ENCODE assay signal across 20 cellular contexts in genomic region chr16:24286713-24287405, GRCh38. TPM values are rescaled to one million over a fixed set of nuclear protein-coding genes. Genes with fewer than 3 reads are reported as not detected.
A peak's percentile ranks its signal among the peaks of the same experiment; 100 is the strongest.
DNase-seq lines count a peak whose midpoint lies in the region; ATAC-seq and TF ChIP-seq lines count a peak whose summit lies in the region.
"Had no signal": no experiment of that assay in that cellular context is flagged by ENCODE, and none has a peak within 500 bp of the region (broad histone marks: within the 10 kb centered on the region; RNA-seq: fewer than 3 reads in every experiment).

No MANE protein-coding gene starts in this region.

- H3K79me1 ChIP-seq in mesendoderm (ENCODE audit: low read length): no peaks in the 10 kb centered on the region

- no peak overlapping the region for H2BK5ac ChIP-seq in mesendoderm (ENCODE audit: low read length)

- no peak overlapping the region for H2BK15ac ChIP-seq in mesendoderm (replicated peaks; ENCODE audit: low read depth)

- CTCF ChIA-PET in MCF 10A (lab: Yijun Ruan, JAX) (interaction anchor here (0.6 to 0.7 kb wide), 2 partner anchors 11 to 260 kb away, joined by 3 read pairs; no protein-coding TSS in a partner anchor), mammary epithelial cell (lab: Charles Lee; ENCODE audit: low non-redundant PET) (no interaction called here)

- no peak overlapping the region for H4K8ac ChIP-seq in mesendoderm (ENCODE audit: low read depth, low read length)

- no peaks in the 10 kb centered on the region for H3K36me3 ChIP-seq in mammary epithelial cell (ENCODE audit: insufficient read depth, low read length)
- no peaks in the 10 kb centered on the region for H3K36me3 ChIP-seq in mesendoderm (ENCODE audit: control insufficient read depth, insufficient read depth, low read length)
- no peaks in the 10 kb centered on the region for H3K36me3 ChIP-seq in lower lobe of right lung

- H3K9me3 ChIP-seq in mammary epithelial cell (replicated peaks; ENCODE audit: insufficient read depth, low read length) (peaks cover 9% of the 10 kb centered on the region), lower lobe of right lung (no peaks in the 10 kb centered on the region)
- H3K9me3 ChIP-seq: Caco-2 had no signal

- TF ChIP-seq CTCF in MCF 10A (IDR thresholded peaks at IDR 0.05; ENCODE audit: unreplicated experiment) (no peak), mammary epithelial cell (conservative IDR thresholded peaks at IDR 0.05 in 1 of 2, IDR thresholded peaks at IDR 0.05 in 1 of 2; ENCODE audit: extremely low read depth in 1 of 2, insufficient read depth in 1 of 2, low read depth in 1 of 2, low read length in 2 of 2) (no peak), lower lobe of right lung (IDR thresholded peaks at IDR 0.05) (no peak)

- no peak overlapping the region for H4K5ac ChIP-seq in mesendoderm (ENCODE audit: low read length)

- no peak overlapping the region for H2AK5ac ChIP-seq in mesendoderm (ENCODE audit: low read length)

- BruUV-seq in MCF 10A (replicated peaks; lab: Mats Ljungman, UMichigan) (no TSS peak), mammary epithelial cell (replicated peaks; lab: Mats Ljungman, UMichigan) (no TSS peak)

- H3K36me3 Mint-ChIP-seq in MCF 10A (ENCODE audit: insufficient read depth, unreplicated experiment): no peaks in the 10 kb centered on the region
- no peaks in the 10 kb centered on the region for H3K36me3 Mint-ChIP-seq in activated T-helper 2 cell treated with anti-CD3 and anti-CD28 coated beads, Interferon-gamma antibody, Interleukin-2, Interleukin-4, amounts not matched to agents 10 μg/mL and 5 μg/mL and 100 μg/mL, durations not matched to agents 14 hours and 24 hours and 36 hours (ENCODE audit: low read depth)

- H2BK120ac ChIP-seq in mesendoderm (ENCODE audit: low read depth, low read length): no peak overlapping the region

- H3K4me2 ChIP-seq in mammary epithelial cell (ENCODE audit: insufficient read depth, low read depth, low read length): no peak overlapping the region
- no peak overlapping the region for H3K4me2 ChIP-seq in mesendoderm (ENCODE audit: low read length)
- H3K4me2 ChIP-seq: A549 had no signal

- H3K27ac ChIP-seq in mammary epithelial cell (ENCODE audit: insufficient read depth, low read depth, low read length): no peak overlapping the region
- no peak overlapping the region for H3K27ac ChIP-seq in mesendoderm (ENCODE audit: low read depth, low read length)
- no peak overlapping the region for H3K27ac ChIP-seq in lower lobe of right lung
- H3K27ac ChIP-seq: 22Rv1, A549, C4-2B had no signal

- no peak overlapping the region for H3K18ac ChIP-seq in mesendoderm (ENCODE audit: low read length)

- no peak overlapping the region for H3K56ac ChIP-seq in mesendoderm (ENCODE audit: low read length)

- no peaks in the 10 kb centered on the region for H3K4me1 ChIP-seq in mammary epithelial cell (ENCODE audit: insufficient read depth, low read length)
- H3K4me1 ChIP-seq in mesendoderm (ENCODE audit: control insufficient read depth, low read depth, low read length): no peaks in the 10 kb centered on the region
- H3K4me1 ChIP-seq in lower lobe of right lung: no peaks in the 10 kb centered on the region
- H3K4me1 ChIP-seq: A549, Caco-2 had no signal

- H2AFZ ChIP-seq in mammary epithelial cell (ENCODE audit: low read depth, low read length): no peak overlapping the region

- peaks cover 5% of the 10 kb centered on the region for H3K9me3 Mint-ChIP-seq in MCF 10A (ENCODE audit: unreplicated experiment)
- H3K9me3 Mint-ChIP-seq in activated T-helper 2 cell treated with anti-CD3 and anti-CD28 coated beads, Interferon-gamma antibody, Interleukin-2, Interleukin-4, amounts not matched to agents 10 μg/mL and 5 μg/mL and 100 μg/mL, durations not matched to agents 14 hours and 24 hours and 36 hours: no peaks in the 10 kb centered on the region
- H3K9me3 Mint-ChIP-seq: CD4-positive, alpha-beta T cell had no signal

- peak; percentile 69 for DNase-seq in MCF 10A (ENCODE audit: unreplicated experiment)
- DNase-seq in mammary epithelial cell: no peak
- DNase-seq in NCI-H69 (lab: John Stamatoyannopoulos, UW): peak; percentile 10
- peak; percentile 1 for DNase-seq in mesendoderm
- DNase-seq in lower lobe of right lung: no peak
- DNase-seq in activated T-helper 2 cell treated with anti-CD3 and anti-CD28 coated beads, Interferon-gamma antibody, Interleukin-2, Interleukin-4, amounts not matched to agents 10 μg/mL and 5 μg/mL and 100 μg/mL, durations not matched to agents 14 hours and 24 hours and 36 hours (ENCODE audit: low spot score): no peak
- DNase-seq in NCI-H2081 treated with DMSO at 0.1 percent for 48 hours (lab: John Stamatoyannopoulos, UW): no peak
- DNase-seq: AML-193; Caco-2; CD4-positive, alpha-beta T cell; DMS79 treated with DMSO at 0.1 percent for 48 hours; EL; GOT3; H7; IMR-90 had no signal

- H3K4me3 ChIP-seq in mammary epithelial cell (replicated peaks in 1 of 3; ENCODE audit: insufficient read depth in 1 of 3, low read depth in 2 of 3, low read length in 3 of 3): no peak overlapping the region
- H3K4me3 ChIP-seq in mesendoderm (ENCODE audit: low read length): no peak overlapping the region
- H3K4me3 ChIP-seq in lower lobe of right lung: no peak overlapping the region
- H3K4me3 ChIP-seq: A549 had no signal

- 42% methylated on average over 9 of the region's 9 CpGs for WGBS in mammary epithelial cell (ENCODE audit: low coverage, missing lambda C conversion rate)
- no CpG with 5 or more reads among the region's 9 CpGs for WGBS in mesendoderm (ENCODE audit: extremely low coverage, insufficient coverage, low lambda C conversion rate)

- dilution Hi-C loops in mammary epithelial cell (cut with HindIII; ENCODE audit: low sequenced_read_pairs): no loop called here

- H3K23ac ChIP-seq in mesendoderm (ENCODE audit: low read length): no peak overlapping the region

- H3K4me3 Mint-ChIP-seq in MCF 10A (ENCODE audit: unreplicated experiment): no peak overlapping the region
- H3K4me3 Mint-ChIP-seq in activated T-helper 2 cell treated with anti-CD3 and anti-CD28 coated beads, Interferon-gamma antibody, Interleukin-2, Interleukin-4, amounts not matched to agents 10 μg/mL and 5 μg/mL and 100 μg/mL, durations not matched to agents 14 hours and 24 hours and 36 hours (ENCODE audit: low read depth): no peak overlapping the region
- H3K4me3 Mint-ChIP-seq: CD4-positive, alpha-beta T cell had no signal

- no peak overlapping the region for H3K27ac Mint-ChIP-seq in MCF 10A (ENCODE audit: low read depth, unreplicated experiment)
- no peak overlapping the region for H3K27ac Mint-ChIP-seq in activated T-helper 2 cell treated with anti-CD3 and anti-CD28 coated beads, Interferon-gamma antibody, Interleukin-2, Interleukin-4, amounts not matched to agents 10 μg/mL and 5 μg/mL and 100 μg/mL, durations not matched to agents 14 hours and 24 hours and 36 hours
- H3K27ac Mint-ChIP-seq: CD4-positive, alpha-beta T cell had no signal

- H3K27me3 Mint-ChIP-seq in MCF 10A (ENCODE audit: insufficient read depth, unreplicated experiment): peaks cover 7% of the 10 kb centered on the region
- peaks cover 7% of the 10 kb centered on the region for H3K27me3 Mint-ChIP-seq in activated T-helper 2 cell treated with anti-CD3 and anti-CD28 coated beads, Interferon-gamma antibody, Interleukin-2, Interleukin-4, amounts not matched to agents 10 μg/mL and 5 μg/mL and 100 μg/mL, durations not matched to agents 14 hours and 24 hours and 36 hours (ENCODE audit: low read depth)

- no peak for ATAC-seq in lower lobe of right lung
- ATAC-seq: A549, HCT116 had no signal

- intact Hi-C loops in MCF 10A (cut with micrococcal nuclease) (no loop called here), mammary epithelial cell (cut with micrococcal nuclease) (no loop called here), lower lobe of right lung (cut with DNase I) (no loop called here)
- intact Hi-C loops in activated T-helper 2 cell treated with anti-CD3 and anti-CD28 coated beads, Interferon-gamma antibody, Interleukin-2, Interleukin-4, amounts not matched to agents 10 μg/mL and 5 μg/mL and 100 μg/mL, durations not matched to agents 14 hours and 24 hours and 36 hours (cut with micrococcal nuclease): no loop called here

- in situ Hi-C loops in mammary epithelial cell (cut with MboI; ENCODE audit: low sequenced_read_pairs in 2 of 2): no loop called here

- H4K20me1 ChIP-seq in mammary epithelial cell (ENCODE audit: insufficient read depth, low read length): no peaks in the 10 kb centered on the region

- H3K9ac ChIP-seq in mammary epithelial cell (ENCODE audit: insufficient read depth, low read length): no peak overlapping the region
- H3K9ac ChIP-seq in mesendoderm (ENCODE audit: low read length): no peak overlapping the region

- H3K27me3 ChIP-seq in mammary epithelial cell (ENCODE audit: insufficient read depth, low read length) (no peaks in the 10 kb centered on the region), mesendoderm (ENCODE audit: insufficient read depth, low read length, poor library complexity) (no peaks in the 10 kb centered on the region), lower lobe of right lung (ENCODE audit: low read depth) (no peaks in the 10 kb centered on the region)

- H3K4me1 Mint-ChIP-seq in MCF 10A (ENCODE audit: insufficient read depth, unreplicated experiment): peaks cover 9% of the 10 kb centered on the region
- no peaks in the 10 kb centered on the region for H3K4me1 Mint-ChIP-seq in activated T-helper 2 cell treated with anti-CD3 and anti-CD28 coated beads, Interferon-gamma antibody, Interleukin-2, Interleukin-4, amounts not matched to agents 10 μg/mL and 5 μg/mL and 100 μg/mL, durations not matched to agents 14 hours and 24 hours and 36 hours (ENCODE audit: low read depth)

- POLR2A ChIA-PET in MCF 10A (lab: Yijun Ruan, JAX): interaction anchor here (0.6 to 1.2 kb wide), 2 partner anchors 14 to 29 kb away, joined by 3 read pairs; no protein-coding TSS in a partner anchor

- H3K79me2 ChIP-seq in mammary epithelial cell (ENCODE audit: insufficient read depth, low read length) (no peaks in the 10 kb centered on the region), mesendoderm (ENCODE audit: control insufficient read depth, insufficient read depth, low read length) (no peaks in the 10 kb centered on the region)

- H3K4ac ChIP-seq in mesendoderm (ENCODE audit: low read depth, low read length): no peak overlapping the region

RNA-seq across cellular contexts. Expression of gene CACNG3, which starts 30.7 kb away (rescaled TPM):
- total RNA-seq in MCF 10A (2022) (not detected in 2 replicates), mammary epithelial cell (not detected), lower lobe of right lung (not detected)
- not detected for polyA plus RNA-seq in mammary epithelial cell
- polyA minus RNA-seq in mammary epithelial cell: not detected
- polyA plus RNA-seq in mesendoderm (2013, experiment 1 of 2): not detected
- not detected for polyA plus RNA-seq in mesendoderm (2013, experiment 2 of 2)
- not detected in 2 replicates for total RNA-seq in activated T-helper 2 cell treated with anti-CD3 and anti-CD28 coated beads, Interferon-gamma antibody, Interleukin-2, Interleukin-4, amounts not matched to agents 10 μg/mL and 5 μg/mL and 100 μg/mL, durations not matched to agents 14 hours and 24 hours and 36 hours
- total RNA-seq: Caco-2; CD4-positive, alpha-beta T cell; H7; IMR-90 had no signal
- polyA plus RNA-seq: A549, BJ, IMR-90 had no signal

Comparison
In these comparisons a context has a peak if more than half of its experiments do, and no peak if none do; other contexts are left out.
1. DNase-seq: peak in MCF 10A (single experiment), NCI-H69 (single experiment) and mesendoderm (single experiment); none in mammary epithelial cell (single experiment), lower lobe of right lung (single experiment), activated T-helper 2 cell treated with anti-CD3 and anti-CD28 coated beads, Interferon-gamma antibody, Interleukin-2, Interleukin-4, amounts not matched to agents 10 μg/mL and 5 μg/mL and 100 μg/mL, durations not matched to agents 14 hours and 24 hours and 36 hours (single experiment) and NCI-H2081 treated with DMSO at 0.1 percent for 48 hours (single experiment).